In the genomic region with DNA sequence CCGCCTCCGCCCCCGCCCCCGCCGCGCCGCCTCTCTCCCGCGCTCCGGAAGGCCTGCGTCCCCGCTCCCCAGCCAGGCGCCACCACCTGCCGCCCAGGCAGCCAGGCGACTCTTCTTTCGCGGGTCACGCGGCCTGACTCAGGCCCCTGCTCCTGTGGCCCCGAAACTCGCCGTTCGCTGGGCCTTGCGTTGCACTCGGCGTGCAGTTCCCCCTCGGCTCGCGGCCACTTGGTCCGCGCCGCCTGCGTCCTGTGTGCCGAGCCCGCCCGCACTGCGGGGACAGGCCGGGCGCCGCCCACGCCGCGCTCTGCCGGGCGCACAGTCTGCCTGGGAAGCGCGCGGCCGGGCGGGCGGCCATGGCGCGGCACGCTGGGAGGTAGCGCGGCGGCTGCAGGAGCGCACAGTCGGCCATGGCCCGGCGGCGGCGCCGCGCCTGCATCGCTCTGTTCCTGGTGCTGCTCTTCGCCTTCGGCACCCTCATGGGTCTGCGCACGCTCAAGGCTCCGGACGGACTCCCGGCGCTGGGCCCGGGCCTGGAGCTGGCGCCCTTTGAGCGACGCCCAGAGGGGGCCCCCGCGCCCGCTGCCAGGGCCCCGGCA, we compare ENCODE assay signal across 8 cellular contexts. TPM values are rescaled to one million over a fixed set of nuclear protein-coding genes. Genes with fewer than 3 reads are reported as not detected.
DNase-seq lines count a peak whose midpoint lies in the region; ATAC-seq and TF ChIP-seq lines count a peak whose summit lies in the region.

A gene with protein sequence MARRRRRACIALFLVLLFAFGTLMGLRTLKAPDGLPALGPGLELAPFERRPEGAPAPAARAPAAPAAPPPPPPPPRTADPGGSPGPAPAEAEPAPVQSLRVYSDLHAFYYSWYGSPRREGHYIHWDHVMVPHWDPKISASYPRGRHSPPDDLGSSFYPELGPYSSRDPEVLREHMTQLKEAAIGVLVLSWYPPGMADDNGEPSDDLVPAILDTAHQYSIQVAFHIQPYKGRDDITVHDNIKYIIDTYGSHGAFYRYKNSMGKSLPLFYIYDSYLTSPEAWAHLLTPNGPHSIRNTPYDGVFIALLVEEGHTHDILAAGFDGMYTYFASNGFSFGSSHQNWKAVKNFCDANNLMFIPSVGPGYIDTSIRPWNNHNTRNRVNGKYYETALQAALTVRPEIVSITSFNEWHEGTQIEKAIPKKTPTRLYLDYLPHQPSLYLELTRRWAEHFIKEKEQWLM (plus strand): TSS at position 75 of the 599 bp plus-strand sequence. CDS start 336 bp downstream, at position 411.

- H3K4me1 Mint-ChIP-seq in activated T-cell treated with anti-CD3 and anti-CD28 coated beads, Interleukin-2, amount 50 U/mL, for 4 hours (ENCODE audit: low read depth), result peaks cover 12% of the 10 kb centered on the region
- H3K4me1 Mint-ChIP-seq in naive B cell, result peaks cover 17 to 23% (median 19%) of the 10 kb centered on the region in 3 donors

- H3K4me3 Mint-ChIP-seq in activated T-cell treated with anti-CD3 and anti-CD28 coated beads, Interleukin-2, amount 50 U/mL, for 4 hours, result peak within 1 kb of the TSS; percentile 76
- H3K4me3 Mint-ChIP-seq in naive B cell, result peak within 1 kb of the TSS; percentile 73 to 92 (median 88)

- H3K27me3 Mint-ChIP-seq in activated T-cell treated with anti-CD3 and anti-CD28 coated beads, Interleukin-2, amount 50 U/mL, for 4 hours (ENCODE audit: low read depth), result peaks cover 32% of the 10 kb centered on the region
- H3K27me3 Mint-ChIP-seq in naive B cell, result peaks cover 12 to 37% (median 32%) of the 10 kb centered on the region in 3 donors

- TF ChIP-seq CTCF in fibroblast of mammary gland (conservative IDR thresholded peaks at IDR 0.05; ENCODE audit: control insufficient read depth, insufficient read depth, low read depth, low read length), result no peak

- peak within 1 kb of the TSS in 1 of 6 donors; percentile 53 for H3K27ac Mint-ChIP-seq in naive B cell

- H3K27ac ChIP-seq in urinary bladder (ENCODE audit: low read depth), result no peak within 1 kb of the TSS

- peaks cover 5% of the 10 kb centered on the region for H3K4me1 ChIP-seq in urinary bladder (ENCODE audit: insufficient read depth)

- H3K9me3 Mint-ChIP-seq in activated T-cell treated with anti-CD3 and anti-CD28 coated beads, Interleukin-2, amount 50 U/mL, for 4 hours, result no peaks in the 10 kb centered on the region
- H3K9me3 Mint-ChIP-seq in naive B cell, result no peaks in the 10 kb centered on the region

- ATAC-seq in HG02970 (IDR thresholded peaks at IDR 0.05; ENCODE audit: low FRiP score, unreplicated experiment), result peak; percentile 49
- peak; percentile 80 to 83 for ATAC-seq in activated T-cell treated with anti-CD3 and anti-CD28 coated beads, Interleukin-2, amount 50 U/mL, for 4 hours
- peak; percentile 85 to 87 for ATAC-seq in naive B cell (ENCODE audit: low read depth in 2 of 2)

- H3K36me3 Mint-ChIP-seq in activated T-cell treated with anti-CD3 and anti-CD28 coated beads, Interleukin-2, amount 50 U/mL, for 4 hours (ENCODE audit: insufficient read depth), result peaks cover 5% of the 10 kb centered on the region
- peaks cover 0 to 2% of the 10 kb centered on the region in 2 donors for H3K36me3 Mint-ChIP-seq in naive B cell

- under 1% methylated on average over 80 of the region's 82 CpGs for WGBS in urinary bladder

- DNase-seq in activated T-cell treated with anti-CD3 and anti-CD28 coated beads for 48 hours (ENCODE audit: low read depth) (peak; percentile 51), activated T-cell treated with anti-CD3 and anti-CD28 coated beads for 4 hours (no peak), NCI-H510A (lab: John Stamatoyannopoulos, UW) (peak; percentile 99), fibroblast of mammary gland (ENCODE audit: low read depth) (peak; percentile 42), naive B cell (peak; percentile 48)
- DNase-seq in activated T-cell treated with anti-CD3 and anti-CD28 coated beads, Interleukin-2, amount 50 U/mL, for 4 hours, result no peak

- H3K4me3 ChIP-seq in fibroblast of mammary gland (ENCODE audit: control insufficient read depth, low read depth, low read length), result peak within 1 kb of the TSS; percentile 10
- peak within 1 kb of the TSS; percentile 68 for H3K4me3 ChIP-seq in urinary bladder (ENCODE audit: low read depth, low read length)

- H3K36me3 ChIP-seq in urinary bladder (ENCODE audit: insufficient read depth), result no peaks in the 10 kb centered on the region

RNA-seq across cellular contexts. Expression of the gene that starts here (rescaled TPM):
- 1 to 10 TPM; 4.0 to 5.0 (median 4.7) TPM for total RNA-seq in activated T-cell treated with anti-CD3 and anti-CD28 coated beads, Interleukin-2, amount 50 U/mL, for 4 hours
- polyA plus RNA-seq in naive B cell (ENCODE audit: low read depth in 6 of 6) (1 to 10 TPM; 1.4 to 4.7 (median 3.0) TPM), urinary bladder (3.1 TPM)
- 3.3 TPM for total RNA-seq in urinary bladder

Comparison
In these comparisons a context has a peak if more than half of its experiments do, and no peak if none do; other contexts are left out.
1. DNase-seq: peak in activated T-cell treated with anti-CD3 and anti-CD28 coated beads for 48 hours (single experiment), NCI-H510A (single experiment), fibroblast of mammary gland (single experiment) and naive B cell (single experiment); none in activated T-cell treated with anti-CD3 and anti-CD28 coated beads for 4 hours (single experiment) and activated T-cell treated with anti-CD3 and anti-CD28 coated beads, Interleukin-2, amount 50 U/mL, for 4 hours (single experiment).
2. Peak in every context shown above with its lines, with median percentiles within 50 percentile points of each other: ATAC-seq.